In the genomic region with DNA sequence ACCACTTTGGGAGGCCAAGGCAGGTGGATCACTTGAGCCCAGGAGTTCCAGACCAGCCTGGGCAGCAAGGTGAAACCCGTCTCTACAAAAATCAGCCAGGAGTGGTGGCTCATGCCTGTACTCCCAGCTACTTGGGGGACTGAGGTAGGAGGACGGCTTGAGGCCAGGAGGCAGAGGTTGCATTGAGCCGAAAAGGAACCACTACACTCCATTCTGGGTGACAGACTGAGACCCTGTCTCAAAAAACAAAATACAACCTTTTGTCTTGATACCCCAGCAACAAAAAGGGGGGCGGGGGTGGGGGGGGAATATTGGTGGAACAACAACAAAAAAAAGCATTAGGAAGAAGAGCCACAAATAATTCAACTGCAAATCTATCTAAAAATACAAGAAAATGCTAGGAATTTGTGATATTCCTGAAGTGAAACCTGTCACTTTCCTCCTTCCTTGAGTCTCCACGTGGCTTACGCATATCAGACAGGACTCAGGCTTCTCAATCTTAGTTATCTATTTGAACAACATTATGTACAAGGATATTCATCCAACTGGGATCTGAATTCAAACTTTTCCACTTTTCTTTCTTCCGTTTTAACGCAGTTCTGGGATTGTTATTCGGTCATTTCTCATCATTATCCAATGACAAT, we compare ENCODE assay signal across 1 cellular context.
A peak's percentile ranks its signal among the peaks of the same experiment; 100 is the strongest.
TF ChIP-seq lines count a peak whose summit lies in the region.

No MANE protein-coding gene starts in this region.

TF ChIP-seq in HepG2, 621 proteins besides CTCF, POLR2A, EP300 and RAD21:
- TF ChIP-seq POLR2AphosphoS5 (IDR thresholded peaks at IDR 0.05; ENCODE audit: low read depth, low read length) (0 out of 2 replicates have a peak, but pooled peaks have one; percentile 11), SAP130 (CRISPR knock-in tag; IDR thresholded peaks at IDR 0.05; ENCODE audit: low read depth) (peak; percentile 45; the same call in 1 of the 2 replicates), ZNF33A (CRISPR knock-in tag; IDR thresholded peaks at IDR 0.05; ENCODE audit: borderline replicate concordance) (no peak), ZNF777 (CRISPR knock-in tag; IDR thresholded peaks at IDR 0.05) (0 out of 2 replicates have a peak, but pooled peaks have one; percentile 2), ZBTB38 (CRISPR knock-in tag; IDR thresholded peaks at IDR 0.05) (0 out of 2 replicates have a peak, but pooled peaks have one; percentile 37), MXI1 (IDR thresholded peaks at IDR 0.05; ENCODE audit: borderline replicate concordance, low read depth, low read length) (peak; percentile 30; the same call in 1 of the 3 replicates), ZNF564 (CRISPR knock-in tag; IDR thresholded peaks at IDR 0.05) (no peak)
- TF ChIP-seq, protein P1, sequence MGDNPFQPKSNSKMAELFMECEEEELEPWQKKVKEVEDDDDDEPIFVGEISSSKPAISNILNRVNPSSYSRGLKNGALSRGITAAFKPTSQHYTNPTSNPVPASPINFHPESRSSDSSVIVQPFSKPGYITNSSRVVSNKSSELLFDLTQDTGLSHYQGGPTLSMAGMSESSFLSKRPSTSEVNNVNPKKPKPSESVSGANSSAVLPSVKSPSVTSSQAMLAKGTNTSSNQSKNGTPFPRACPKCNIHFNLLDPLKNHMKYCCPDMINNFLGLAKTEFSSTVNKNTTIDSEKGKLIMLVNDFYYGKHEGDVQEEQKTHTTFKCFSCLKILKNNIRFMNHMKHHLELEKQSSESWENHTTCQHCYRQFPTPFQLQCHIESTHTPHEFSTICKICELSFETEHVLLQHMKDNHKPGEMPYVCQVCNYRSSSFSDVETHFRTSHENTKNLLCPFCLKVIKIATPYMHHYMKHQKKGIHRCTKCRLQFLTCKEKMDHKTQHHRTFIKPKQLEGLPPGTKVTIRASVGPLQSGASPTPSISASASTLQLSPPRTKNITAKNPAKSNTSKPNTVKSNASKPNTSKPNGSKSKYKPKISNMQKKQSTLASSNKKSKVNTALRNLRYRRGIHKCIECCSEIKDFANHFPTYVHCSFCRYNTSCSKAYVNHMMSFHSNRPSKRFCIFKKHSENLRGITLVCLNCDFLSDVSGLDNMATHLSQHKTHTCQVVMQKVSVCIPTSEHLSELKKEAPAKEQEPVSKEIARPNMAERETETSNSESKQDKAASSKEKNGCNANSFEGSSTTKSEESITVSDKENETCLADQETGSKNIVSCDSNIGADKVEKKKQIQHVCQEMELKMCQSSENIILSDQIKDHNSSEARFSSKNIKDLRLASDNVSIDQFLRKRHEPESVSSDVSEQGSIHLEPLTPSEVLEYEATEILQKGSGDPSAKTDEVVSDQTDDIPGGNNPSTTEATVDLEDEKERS (CRISPR knock-in tag; IDR thresholded peaks at IDR 0.05) = 0 out of 2 replicates have a peak, but pooled peaks have one; percentile 17
